ENCODE assay signal across 1 cellular context in genomic region chr7:37999673-38000072, GRCh38.
TF ChIP-seq lines count a peak whose summit lies in the region.

No MANE protein-coding gene starts in this region.

TF ChIP-seq in HepG2, 621 proteins besides CTCF, POLR2A, EP300 and RAD21 (continued from another document):
- TF ChIP-seq ZBTB37 (CRISPR knock-in tag; IDR thresholded peaks at IDR 0.05) (no peak), ZNF891 (CRISPR knock-in tag; IDR thresholded peaks at IDR 0.05) (no peak), HNF1B (CRISPR knock-in tag; IDR thresholded peaks at IDR 0.05) (no peak)
TF ChIP-seq in HepG2: peak in this region for 0.
